In genomic region chr2:64516651-64517510, GRCh38 we compare ENCODE assay signal across 22 cellular contexts. TPM values are rescaled to one million over a fixed set of nuclear protein-coding genes. Genes with fewer than 3 reads are reported as not detected.
DNase-seq lines count a peak whose midpoint lies in the region; ATAC-seq, FAIRE-seq and TF ChIP-seq lines count a peak whose summit lies in the region.
"Had no signal": no experiment of that assay in that cellular context is flagged by ENCODE, and none has a peak within 500 bp of the region (broad histone marks: within the 10 kb centered on the region; RNA-seq: fewer than 3 reads in every experiment).

No MANE protein-coding gene starts in this region.

- H3K27me3 ChIP-seq in bronchial epithelial cell (ENCODE audit: control insufficient read depth, insufficient read depth, low read length) (peaks cover 2% of the 10 kb centered on the region), right lobe of liver (no peaks in the 10 kb centered on the region), endodermal cell (ENCODE audit: control insufficient read depth, insufficient read depth, low read length, poor library complexity, severe bottlenecking) (no peaks in the 10 kb centered on the region)

- H3K9me3 ChIP-seq in right lobe of liver, result no peaks in the 10 kb centered on the region
- H3K9me3 ChIP-seq in endodermal cell (ENCODE audit: control insufficient read depth, low read length), result no peaks in the 10 kb centered on the region
- H3K9me3 ChIP-seq: SK-N-SH had no signal

- H3K27me3 Mint-ChIP-seq in endodermal cell (ENCODE audit: insufficient read depth), result peaks cover 7% of the 10 kb centered on the region

- TF ChIP-seq CTCF in bronchial epithelial cell (IDR thresholded peaks at IDR 0.05; ENCODE audit: insufficient read depth, low read length, severe bottlenecking) (no peak), right lobe of liver (IDR thresholded peaks at IDR 0.05) (no peak), endodermal cell (conservative IDR thresholded peaks at IDR 0.05) (no peak)

- no peak for TF ChIP-seq POLR2A in right lobe of liver (IDR thresholded peaks at IDR 0.05)

- FAIRE-seq in bronchial epithelial cell (lab: Jason Lieb, UNC), result no peak

- no peak overlapping the region for H3K9ac ChIP-seq in endodermal cell (ENCODE audit: extremely low read depth, low read length, poor library complexity, severe bottlenecking)
- H3K9ac ChIP-seq: SK-N-SH had no signal

- ATAC-seq in right lobe of liver (peak; percentile 83 to 90 (median 88)), Right ventricle myocardium inferior (no peak)

- peaks cover 11% of the 10 kb centered on the region for H3K9me3 Mint-ChIP-seq in endodermal cell

- H3K27ac ChIP-seq in right lobe of liver (no peak overlapping the region), endodermal cell (ENCODE audit: low read depth, low read length) (no peak overlapping the region)

- 69% methylated on average over 7 of the region's 7 CpGs for WGBS in right lobe of liver (ENCODE audit: insufficient coverage, low coverage, low lambda C conversion rate, missing lambda C conversion rate)
- WGBS in endodermal cell (ENCODE audit: insufficient coverage in 1 of 2, insufficient read length in 1 of 2), 2 experiments, result 88 to 89% methylated on average over 5 to 7 of the region's 7 CpGs

- peak; percentile 53 for DNase-seq in SIG-M5 treated with dmso at 0.1 percent for 504 hours (lab: John Stamatoyannopoulos, UW; ENCODE audit: unreplicated experiment)
- DNase-seq in SIG-M5 (lab: John Stamatoyannopoulos, UW), result no peak
- peak; percentile 23 for DNase-seq in bronchial epithelial cell (ENCODE audit: low read depth)
- no peak for DNase-seq in right lobe of liver
- DNase-seq in DMS 273 (lab: John Stamatoyannopoulos, UW; ENCODE audit: unreplicated experiment), result no peak
- no peak for DNase-seq in HPDE6-E6E7 (ENCODE audit: extremely low spot score)
- no peak for DNase-seq in Right ventricle myocardium inferior (ENCODE audit: missing footprints)
- no peak for DNase-seq in endodermal cell
- DNase-seq: 8988T; C1 segment of cervical spinal cord; COR-L47; DMS53; HCEC 1CT; KBM-7; NCI-H1048; NCI-H146; NCI-H2107; NCI-H226; NCI-H69; NK-92 treated with Interleukin-12 subunit alpha and Interleukin-12 subunit beta, amount 100 ng/mL, for 24 hours; OCI-M1; SK-N-SH had no signal

- H3K36me3 ChIP-seq in bronchial epithelial cell (ENCODE audit: control insufficient read depth, insufficient read depth, low read length), result no peaks in the 10 kb centered on the region
- H3K36me3 ChIP-seq in right lobe of liver, result no peaks in the 10 kb centered on the region
- H3K36me3 ChIP-seq in endodermal cell (ENCODE audit: control insufficient read depth, insufficient read depth, low read length), result no peaks in the 10 kb centered on the region

- H3K36me3 Mint-ChIP-seq in endodermal cell (ENCODE audit: low read depth), result no peaks in the 10 kb centered on the region

- no peak overlapping the region for H3K27ac Mint-ChIP-seq in endodermal cell

- no peak overlapping the region for H3K4me3 ChIP-seq in bronchial epithelial cell (ENCODE audit: low read depth, low read length)
- no peak overlapping the region for H3K4me3 ChIP-seq in right lobe of liver
- H3K4me3 ChIP-seq in endodermal cell (ENCODE audit: low read length), result no peak overlapping the region

- intact Hi-C loops in right lobe of liver (cut with DNase I), result loop anchor here in 1 of 2 donors (10.0 kb wide), 1 partner anchor 358 kb away; no protein-coding TSS in a partner anchor
- intact Hi-C loops in Right ventricle myocardium inferior (cut with DNase I), result no loop called here

- no peaks in the 10 kb centered on the region for H3K4me1 Mint-ChIP-seq in endodermal cell

- H3K4me1 ChIP-seq in right lobe of liver (peaks cover 0 to 13% (median 5%) of the 10 kb centered on the region in 4 donors), endodermal cell (ENCODE audit: control insufficient read depth, insufficient read depth, low read length) (no peaks in the 10 kb centered on the region)

- no peak overlapping the region for H3K4me3 Mint-ChIP-seq in endodermal cell

RNA-seq across cellular contexts. Expression of gene AFTPH, which starts 7.2 kb away (rescaled TPM):
- 56.3 and 58.9 TPM in 2 replicates for total RNA-seq in bronchial epithelial cell
- 10 to 100 TPM; 14.9 to 24.4 (median 19.8) TPM for total RNA-seq in right lobe of liver
- total RNA-seq in Right ventricle myocardium inferior, result 14.0 TPM
- total RNA-seq in endodermal cell, result 10 to 100 TPM; 13.7 to 21.5 TPM
- polyA plus RNA-seq in endodermal cell (2013, experiment 1 of 2), result 20.9 TPM
- 17.0 TPM for polyA plus RNA-seq in endodermal cell (2013, experiment 2 of 2)

Comparison
In these comparisons a context has a peak if more than half of its experiments do, and no peak if none do; other contexts are left out.
1. DNase-seq: peak in SIG-M5 treated with dmso at 0.1 percent for 504 hours (single experiment) and bronchial epithelial cell (single experiment); none in SIG-M5 (single experiment), right lobe of liver (0 of 3), DMS 273 (single experiment), HPDE6-E6E7 (single experiment), Right ventricle myocardium inferior (single experiment) and endodermal cell (single experiment).